Comparison of ENCODE assay signal across 14 cellular contexts in genomic region chr12:131192951-131193350, GRCh38.
DNase-seq lines count a peak whose midpoint lies in the region; ATAC-seq and TF ChIP-seq lines count a peak whose summit lies in the region.
"Had no signal": no experiment of that assay in that cellular context is flagged by ENCODE, and none has a peak within 500 bp of the region (broad histone marks: within the 10 kb centered on the region; RNA-seq: fewer than 3 reads in every experiment).

No MANE protein-coding gene starts in this region.

- no peak for ATAC-seq in upper lobe of right lung
- ATAC-seq: CD8-positive, alpha-beta T cell; GM12878 had no signal

- H3K27ac Mint-ChIP-seq in osteocyte (ENCODE audit: unreplicated experiment): no peak overlapping the region
- H3K27ac Mint-ChIP-seq: B cell; CD8-positive, alpha-beta T cell had no signal

- H3K9me3 ChIP-seq in upper lobe of right lung: no peaks in the 10 kb centered on the region

- DNase-seq in H7 (peak; percentile 5), coronary artery (ENCODE audit: low spot score) (peak; percentile 53), osteocyte (ENCODE audit: extremely low spot score, unreplicated experiment) (peak; percentile 63), upper lobe of right lung (peak; percentile 40), NCI-H526 (lab: John Stamatoyannopoulos, UW) (no peak)
- no peak for DNase-seq in stimulated activated CD4-positive, alpha-beta T cell treated with anti-CD3 and anti-CD28 coated beads, Interleukin-4, amount 100 ng/mL, for 4 hours
- DNase-seq: Calu3; CD8-positive, alpha-beta T cell; DMS79 treated with DMSO at 0.1 percent for 48 hours; HCEC 1CT had no signal

- H3K9me3 Mint-ChIP-seq in osteocyte (ENCODE audit: unreplicated experiment): no peaks in the 10 kb centered on the region
- H3K9me3 Mint-ChIP-seq: CD8-positive, alpha-beta T cell had no signal

- H3K36me3 ChIP-seq in H7 (replicated peaks; ENCODE audit: control insufficient read depth, insufficient read depth, low read length): no peaks in the 10 kb centered on the region
- no peaks in the 10 kb centered on the region for H3K36me3 ChIP-seq in upper lobe of right lung
- H3K36me3 ChIP-seq: BLaER1 treated with 17β-estradiol and CSF1 and Interleukin-3, amounts not matched to agents 10 nM and 100 nM had no signal

- H3K27me3 ChIP-seq in H7 (ENCODE audit: control insufficient read depth, insufficient read depth, low read length): no peaks in the 10 kb centered on the region
- H3K27me3 ChIP-seq in upper lobe of right lung: no peaks in the 10 kb centered on the region
- H3K27me3 ChIP-seq: BLaER1 treated with 17β-estradiol and CSF1 and Interleukin-3, amounts not matched to agents 10 nM and 100 nM had no signal

- no peaks in the 10 kb centered on the region for H3K4me1 Mint-ChIP-seq in osteocyte (ENCODE audit: unreplicated experiment)
- H3K4me1 Mint-ChIP-seq: B cell had no signal

- no peak overlapping the region for H3K4me3 Mint-ChIP-seq in osteocyte (ENCODE audit: unreplicated experiment)
- H3K4me3 Mint-ChIP-seq: B cell; CD8-positive, alpha-beta T cell had no signal

- H3K4me3 ChIP-seq in H7 (ENCODE audit: insufficient read depth, low read depth, low read length): no peak overlapping the region
- H3K4me3 ChIP-seq in coronary artery: no peak overlapping the region
- no peak overlapping the region for H3K4me3 ChIP-seq in upper lobe of right lung
- H3K4me3 ChIP-seq: BLaER1 treated with 17β-estradiol and CSF1 and Interleukin-3, amounts not matched to agents 10 nM and 100 nM; GM12878 had no signal

- H3K27ac ChIP-seq in coronary artery (no peak overlapping the region), upper lobe of right lung (no peak overlapping the region)
- H3K27ac ChIP-seq: BLaER1 treated with 17β-estradiol and CSF1 and Interleukin-3, amounts not matched to agents 10 nM and 100 nM; HL-60 had no signal

- TF ChIP-seq CTCF in coronary artery (IDR thresholded peaks at IDR 0.05): no peak
- no peak for TF ChIP-seq CTCF in osteocyte (IDR thresholded peaks at IDR 0.05)
- no peak for TF ChIP-seq CTCF in upper lobe of right lung (IDR thresholded peaks at IDR 0.05)

- no peaks in the 10 kb centered on the region for H3K4me1 ChIP-seq in upper lobe of right lung

- H3K36me3 Mint-ChIP-seq in osteocyte (ENCODE audit: unreplicated experiment): no peaks in the 10 kb centered on the region
- H3K36me3 Mint-ChIP-seq: CD8-positive, alpha-beta T cell had no signal

- intact Hi-C loops in upper lobe of right lung (cut with DNase I): no loop called here

- H3K27me3 Mint-ChIP-seq in osteocyte (ENCODE audit: unreplicated experiment): peaks cover 12% of the 10 kb centered on the region
- H3K27me3 Mint-ChIP-seq: B cell had no signal

Comparison
In these comparisons a context has a peak if more than half of its experiments do, and no peak if none do; other contexts are left out.
1. DNase-seq: peak in H7 (single experiment), coronary artery (single experiment), osteocyte (single experiment) and upper lobe of right lung (single experiment); none in stimulated activated CD4-positive, alpha-beta T cell treated with anti-CD3 and anti-CD28 coated beads, Interleukin-4, amount 100 ng/mL, for 4 hours (0 of 2) and NCI-H526 (0 of 2).